ENCODE assay signal across 9 cellular contexts in the genomic region with DNA sequence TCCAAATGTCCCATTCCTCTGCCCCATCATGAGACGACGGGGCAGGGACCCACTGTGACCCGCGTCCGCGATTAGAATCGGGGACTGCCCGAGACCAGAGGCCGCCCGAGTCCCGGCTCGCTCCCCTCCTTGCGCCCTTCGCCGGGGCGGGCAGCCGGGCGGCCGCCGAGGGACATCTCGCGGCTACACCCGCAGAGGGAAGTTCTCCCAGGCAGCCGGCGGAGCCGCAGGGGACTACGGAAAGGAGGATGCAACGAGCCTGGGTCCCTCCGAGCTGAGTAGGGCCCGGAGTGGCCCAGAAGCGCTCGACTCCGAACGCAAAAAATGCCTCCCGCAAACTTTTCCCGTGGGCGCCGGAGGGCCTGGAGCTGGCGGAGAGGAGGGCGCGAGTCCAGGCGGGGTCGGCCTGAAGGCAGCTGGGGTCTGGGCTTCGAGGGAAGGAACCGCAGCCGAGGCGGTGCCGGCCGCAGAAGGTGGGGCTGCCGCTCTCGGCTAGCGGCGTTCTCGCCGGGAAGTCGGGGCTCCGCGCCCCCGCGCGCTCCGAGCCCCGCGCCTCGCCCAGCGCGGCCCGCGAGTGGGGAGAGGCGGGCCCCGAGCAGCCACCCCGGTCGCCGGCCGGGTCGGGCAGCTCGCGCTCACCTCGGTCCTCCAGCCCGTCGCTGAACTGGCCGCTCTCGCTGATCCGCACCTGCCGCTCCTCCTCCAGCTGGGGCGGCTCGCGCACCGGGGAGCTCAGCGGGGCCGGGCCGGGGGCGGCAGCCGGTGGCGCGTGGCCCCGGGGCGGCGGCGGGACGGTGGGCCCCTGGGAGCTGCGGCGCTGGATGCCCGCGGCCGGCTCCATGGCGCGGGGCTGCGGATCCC. TPM values are rescaled to one million over a fixed set of nuclear protein-coding genes. Genes with fewer than 3 reads are reported as not detected.
A peak's percentile ranks its signal among the peaks of the same experiment; 100 is the strongest.
DNase-seq lines count a peak whose midpoint lies in the region; ATAC-seq and TF ChIP-seq lines count a peak whose summit lies in the region.
"Had no signal": no experiment of that assay in that cellular context is flagged by ENCODE, and none has a peak within 500 bp of the region (broad histone marks: within the 10 kb centered on the region; RNA-seq: fewer than 3 reads in every experiment).

No MANE protein-coding gene starts in this region.

- no peak for TF ChIP-seq CTCF in HEK293 (tag by site-specific recombination; IDR thresholded peaks at IDR 0.05)
- TF ChIP-seq CTCF in VCaP (conservative IDR thresholded peaks at IDR 0.05), result no peak
- no peak for TF ChIP-seq CTCF in fibroblast of villous mesenchyme (IDR thresholded peaks at IDR 0.05; ENCODE audit: insufficient read depth, low read depth, low read length)
- no peak for TF ChIP-seq CTCF in osteocyte (IDR thresholded peaks at IDR 0.05)

- no peak for ATAC-seq in HG03280 (IDR thresholded peaks at IDR 0.05; ENCODE audit: unreplicated experiment)

- H3K4me3 ChIP-seq in HEK293 (ENCODE audit: low read depth, low read length), result peak overlapping the region; percentile 42
- H3K4me3 ChIP-seq in fibroblast of villous mesenchyme (ENCODE audit: low read depth, low read length), result peak overlapping the region; percentile 10

- H3K4me1 ChIP-seq in HEK293 (ENCODE audit: control insufficient read depth, insufficient read depth, low read length), result no peaks in the 10 kb centered on the region

- no peak overlapping the region for H3K27ac Mint-ChIP-seq in osteocyte (ENCODE audit: unreplicated experiment)

- H3K27me3 Mint-ChIP-seq in osteocyte (ENCODE audit: unreplicated experiment), result peaks cover 84% of the 10 kb centered on the region

- DNase-seq in DMS53 (lab: John Stamatoyannopoulos, UW) (peak; percentile 57), DMS53 treated with DMSO at 0.1 percent for 48 hours (lab: John Stamatoyannopoulos, UW; ENCODE audit: unreplicated experiment) (no peak), fibroblast of villous mesenchyme (ENCODE audit: low read depth) (no peak), osteocyte (ENCODE audit: extremely low spot score, unreplicated experiment) (no peak), occipital lobe (lab: John Stamatoyannopoulos, UW) (no peak)

- H3K36me3 ChIP-seq in HEK293 (ENCODE audit: control insufficient read depth in 2 of 2, insufficient read depth in 1 of 2, low read length in 2 of 2), result no peaks in the 10 kb centered on the region

- H3K9me3 ChIP-seq in HEK293 (ENCODE audit: control insufficient read depth, insufficient read depth, low read depth, low read length), result no peaks in the 10 kb centered on the region

- CTCF ChIA-PET in HEK293 (lab: Yijun Ruan, JAX), result interaction anchor here (0.6 kb wide), 2 partner anchors 270 to 1060 kb away, joined by 3 read pairs; no protein-coding TSS in a partner anchor

- H3K4me1 Mint-ChIP-seq in osteocyte (ENCODE audit: unreplicated experiment), result peaks cover 13% of the 10 kb centered on the region

- no peaks in the 10 kb centered on the region for H3K36me3 Mint-ChIP-seq in osteocyte (ENCODE audit: unreplicated experiment)

- peak overlapping the region; percentile 58; the same call in 1 of the 2 replicates for H3K27ac ChIP-seq in HEK293 (ENCODE audit: extremely low read depth, low read depth, low read length)
- H3K27ac ChIP-seq in VCaP, result peak overlapping the region; percentile 27; the same call in 1 of the 2 replicates

- POLR2A ChIA-PET in HEK293 (lab: Yijun Ruan, JAX), result interaction anchor here (1.0 kb wide), 1 partner anchor 61 kb away, joined by 3 read pairs; no protein-coding TSS in a partner anchor

- no peaks in the 10 kb centered on the region for H3K9me3 Mint-ChIP-seq in osteocyte (ENCODE audit: unreplicated experiment)

- H3K4me3 Mint-ChIP-seq in osteocyte (ENCODE audit: unreplicated experiment), result peak overlapping the region; percentile 72

TF ChIP-seq in HEK293, 187 proteins besides CTCF, POLR2A, EP300 and RAD21 (continues in another document):
- TF ChIP-seq ZNF248 (tag by site-specific recombination; IDR thresholded peaks at IDR 0.05) (no peak), ZBTB8A (tag by site-specific recombination; IDR thresholded peaks at IDR 0.05) (peak; percentile 58), ZNF658 (tag by site-specific recombination; IDR thresholded peaks at IDR 0.05) (no peak), ZNF416 (tag by site-specific recombination; IDR thresholded peaks at IDR 0.05) (no peak), ZNF211 (tag by site-specific recombination; IDR thresholded peaks at IDR 0.05; ENCODE audit: low read depth) (no peak), ZNF529 (tag by site-specific recombination; IDR thresholded peaks at IDR 0.05; ENCODE audit: insufficient replicate concordance) (no peak), ZNF544 (tag by site-specific recombination; IDR thresholded peaks at IDR 0.05) (no peak), PRDM1 (tag by site-specific recombination; IDR thresholded peaks at IDR 0.05) (no peak), ZNF221 (tag by site-specific recombination; IDR thresholded peaks at IDR 0.05; ENCODE audit: borderline replicate concordance) (no peak), ZEB2 (tag by site-specific recombination; IDR thresholded peaks at IDR 0.05) (0 out of 2 replicates have a peak, but pooled peaks have one; percentile 33), MYNN (tag by site-specific recombination; IDR thresholded peaks at IDR 0.05; ENCODE audit: borderline replicate concordance) (no peak), ZNF37A (tag by site-specific recombination; IDR thresholded peaks at IDR 0.05) (no peak), ZNF292 (tag by site-specific recombination; IDR thresholded peaks at IDR 0.05; ENCODE audit: borderline replicate concordance, low read depth) (no peak), KLF16 (tag by site-specific recombination; IDR thresholded peaks at IDR 0.05) (no peak), SP2 (tag by site-specific recombination; IDR thresholded peaks at IDR 0.05) (peak; percentile 12; the same call in 1 of the 2 replicates), OVOL3 (tag by site-specific recombination; IDR thresholded peaks at IDR 0.05) (no peak), IKZF3 (tag by site-specific recombination; IDR thresholded peaks at IDR 0.05) (no peak), ZNF660 (tag by site-specific recombination; IDR thresholded peaks at IDR 0.05) (no peak)
- TF ChIP-seq, protein P1, sequence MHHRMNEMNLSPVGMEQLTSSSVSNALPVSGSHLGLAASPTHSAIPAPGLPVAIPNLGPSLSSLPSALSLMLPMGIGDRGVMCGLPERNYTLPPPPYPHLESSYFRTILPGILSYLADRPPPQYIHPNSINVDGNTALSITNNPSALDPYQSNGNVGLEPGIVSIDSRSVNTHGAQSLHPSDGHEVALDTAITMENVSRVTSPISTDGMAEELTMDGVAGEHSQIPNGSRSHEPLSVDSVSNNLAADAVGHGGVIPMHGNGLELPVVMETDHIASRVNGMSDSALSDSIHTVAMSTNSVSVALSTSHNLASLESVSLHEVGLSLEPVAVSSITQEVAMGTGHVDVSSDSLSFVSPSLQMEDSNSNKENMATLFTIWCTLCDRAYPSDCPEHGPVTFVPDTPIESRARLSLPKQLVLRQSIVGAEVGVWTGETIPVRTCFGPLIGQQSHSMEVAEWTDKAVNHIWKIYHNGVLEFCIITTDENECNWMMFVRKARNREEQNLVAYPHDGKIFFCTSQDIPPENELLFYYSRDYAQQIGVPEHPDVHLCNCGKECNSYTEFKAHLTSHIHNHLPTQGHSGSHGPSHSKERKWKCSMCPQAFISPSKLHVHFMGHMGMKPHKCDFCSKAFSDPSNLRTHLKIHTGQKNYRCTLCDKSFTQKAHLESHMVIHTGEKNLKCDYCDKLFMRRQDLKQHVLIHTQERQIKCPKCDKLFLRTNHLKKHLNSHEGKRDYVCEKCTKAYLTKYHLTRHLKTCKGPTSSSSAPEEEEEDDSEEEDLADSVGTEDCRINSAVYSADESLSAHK (tag by site-specific recombination; IDR thresholded peaks at IDR 0.05), result no peak
- TF ChIP-seq, protein P2, sequence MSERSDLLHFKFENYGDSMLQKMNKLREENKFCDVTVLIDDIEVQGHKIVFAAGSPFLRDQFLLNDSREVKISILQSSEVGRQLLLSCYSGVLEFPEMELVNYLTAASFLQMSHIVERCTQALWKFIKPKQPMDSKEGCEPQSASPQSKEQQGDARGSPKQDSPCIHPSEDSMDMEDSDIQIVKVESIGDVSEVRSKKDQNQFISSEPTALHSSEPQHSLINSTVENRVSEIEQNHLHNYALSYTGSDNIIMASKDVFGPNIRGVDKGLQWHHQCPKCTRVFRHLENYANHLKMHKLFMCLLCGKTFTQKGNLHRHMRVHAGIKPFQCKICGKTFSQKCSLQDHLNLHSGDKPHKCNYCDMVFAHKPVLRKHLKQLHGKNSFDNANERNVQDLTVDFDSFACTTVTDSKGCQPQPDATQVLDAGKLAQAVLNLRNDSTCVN (tag by site-specific recombination; optimal IDR thresholded peaks at IDR 0.05), result peak; percentile 67
- TF ChIP-seq, protein P3, sequence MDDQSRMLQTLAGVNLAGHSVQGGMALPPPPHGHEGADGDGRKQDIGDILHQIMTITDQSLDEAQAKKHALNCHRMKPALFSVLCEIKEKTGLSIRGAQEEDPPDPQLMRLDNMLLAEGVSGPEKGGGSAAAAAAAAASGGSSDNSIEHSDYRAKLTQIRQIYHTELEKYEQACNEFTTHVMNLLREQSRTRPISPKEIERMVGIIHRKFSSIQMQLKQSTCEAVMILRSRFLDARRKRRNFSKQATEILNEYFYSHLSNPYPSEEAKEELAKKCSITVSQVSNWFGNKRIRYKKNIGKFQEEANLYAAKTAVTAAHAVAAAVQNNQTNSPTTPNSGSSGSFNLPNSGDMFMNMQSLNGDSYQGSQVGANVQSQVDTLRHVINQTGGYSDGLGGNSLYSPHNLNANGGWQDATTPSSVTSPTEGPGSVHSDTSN (CRISPR knock-in tag; IDR thresholded peaks at IDR 0.05), result no peak
- TF ChIP-seq, protein P4, sequence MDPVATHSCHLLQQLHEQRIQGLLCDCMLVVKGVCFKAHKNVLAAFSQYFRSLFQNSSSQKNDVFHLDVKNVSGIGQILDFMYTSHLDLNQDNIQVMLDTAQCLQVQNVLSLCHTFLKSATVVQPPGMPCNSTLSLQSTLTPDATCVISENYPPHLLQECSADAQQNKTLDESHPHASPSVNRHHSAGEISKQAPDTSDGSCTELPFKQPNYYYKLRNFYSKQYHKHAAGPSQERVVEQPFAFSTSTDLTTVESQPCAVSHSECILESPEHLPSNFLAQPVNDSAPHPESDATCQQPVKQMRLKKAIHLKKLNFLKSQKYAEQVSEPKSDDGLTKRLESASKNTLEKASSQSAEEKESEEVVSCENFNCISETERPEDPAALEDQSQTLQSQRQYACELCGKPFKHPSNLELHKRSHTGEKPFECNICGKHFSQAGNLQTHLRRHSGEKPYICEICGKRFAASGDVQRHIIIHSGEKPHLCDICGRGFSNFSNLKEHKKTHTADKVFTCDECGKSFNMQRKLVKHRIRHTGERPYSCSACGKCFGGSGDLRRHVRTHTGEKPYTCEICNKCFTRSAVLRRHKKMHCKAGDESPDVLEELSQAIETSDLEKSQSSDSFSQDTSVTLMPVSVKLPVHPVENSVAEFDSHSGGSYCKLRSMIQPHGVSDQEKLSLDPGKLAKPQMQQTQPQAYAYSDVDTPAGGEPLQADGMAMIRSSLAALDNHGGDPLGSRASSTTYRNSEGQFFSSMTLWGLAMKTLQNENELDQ (tag by site-specific recombination; IDR thresholded peaks at IDR 0.05; ENCODE audit: low read depth), result no peak

RNA-seq across cellular contexts. Expression of a gene that starts 0.5 kb away (rescaled TPM):
- total RNA-seq in fibroblast of villous mesenchyme, result not detected in 2 replicates
- not detected in 2 replicates for total RNA-seq in osteocyte
- 14.3 TPM for total RNA-seq in occipital lobe
- total RNA-seq: lung microvascular endothelial cell had no signal

Comparison
In these comparisons a context has a peak if more than half of its experiments do, and no peak if none do; other contexts are left out.
1. RNA of a gene that starts 0.5 kb away (total RNA-seq): 14.3 TPM in occipital lobe (single experiment); not detected in fibroblast of villous mesenchyme and not detected in osteocyte; every median in the first group is over 10 times any median in the second.